Comparison of ENCODE assay signal across 21 cellular contexts in the genomic region with DNA sequence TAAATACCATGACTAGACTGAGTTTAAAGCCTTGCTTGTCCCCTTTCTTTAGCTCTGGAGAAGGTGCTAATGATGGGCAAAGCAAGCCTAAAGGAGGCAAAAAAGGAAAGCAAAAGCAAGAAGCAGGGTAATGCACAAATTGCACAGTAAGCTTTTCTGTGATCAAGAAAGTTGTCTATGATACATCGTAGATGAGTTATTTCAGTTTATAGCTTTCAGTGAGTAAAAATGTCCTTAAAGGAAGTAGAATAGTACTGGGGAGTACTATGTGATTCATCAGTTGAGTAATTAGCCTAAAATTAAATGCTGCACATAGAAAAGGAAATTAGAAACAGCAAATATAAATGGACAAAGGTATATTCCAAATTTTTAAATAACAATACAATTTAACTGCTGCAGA. TPM values are rescaled to one million over a fixed set of nuclear protein-coding genes. Genes with fewer than 3 reads are reported as not detected.
A peak's percentile ranks its signal among the peaks of the same experiment; 100 is the strongest.
DNase-seq lines count a peak whose midpoint lies in the region; ATAC-seq, FAIRE-seq and TF ChIP-seq lines count a peak whose summit lies in the region.
"Had no signal": no experiment of that assay in that cellular context is flagged by ENCODE, and none has a peak within 500 bp of the region (broad histone marks: within the 10 kb centered on the region; RNA-seq: fewer than 3 reads in every experiment).

No MANE protein-coding gene starts in this region.

- no CpG with 5 or more reads among the region's 1 CpG for WGBS in IMR-90 (ENCODE audit: extremely low coverage in 2 of 2, insufficient read length in 1 of 2), 2 experiments
- WGBS in transverse colon (ENCODE audit: low coverage in 1 of 2), 2 donors: 28 to 30% methylated on average over 1 of the region's 1 CpG

- BruUV-seq in IMR-90 (replicated peaks; lab: Mats Ljungman, UMichigan): no TSS peak

- H4K20me1 ChIP-seq in IMR-90 (ENCODE audit: insufficient read depth, low read length) (no peaks in the 10 kb centered on the region), astrocyte (ENCODE audit: insufficient read depth, low read length) (no peaks in the 10 kb centered on the region)

- H2BK120ac ChIP-seq in IMR-90 (ENCODE audit: low read depth, low read length): peak overlapping the region; percentile 96

- H3K27ac Mint-ChIP-seq in astrocyte (ENCODE audit: unreplicated experiment): no peak overlapping the region
- H3K27ac Mint-ChIP-seq in chondrocyte (ENCODE audit: unreplicated experiment): no peak overlapping the region
- H3K27ac Mint-ChIP-seq: B cell had no signal

- H3K27me3 Mint-ChIP-seq in astrocyte (ENCODE audit: low read depth, unreplicated experiment) (no peaks in the 10 kb centered on the region), chondrocyte (ENCODE audit: low read depth) (no peaks in the 10 kb centered on the region)

- DNase-seq in IMR-90: peak; percentile 50
- DNase-seq in astrocyte (ENCODE audit: low read depth): peak; percentile 43
- DNase-seq in iris pigment epithelial cell (ENCODE audit: low read depth): peak; percentile 48
- DNase-seq in transverse colon: no peak
- DNase-seq in chondrocyte (ENCODE audit: low spot score): no peak
- no peak for DNase-seq in NCI-H226
- DNase-seq in NCI-H526 (lab: John Stamatoyannopoulos, UW): no peak
- DNase-seq: activated CD4-positive, alpha-beta T cell treated with anti-CD3 and anti-CD28 coated beads, Interleukin-2, amount 50 U/mL, for 4 hours; activated naive CD4-positive, alpha-beta T cell treated with Interleukin-2 at 50 U/mL for 16 hours; activated T-cell treated with anti-CD3 and anti-CD28 coated beads for 4 hours; COR-L47; Kasumi-1; left ventricle myocardium inferior; NCI-H1417; NCI-H2171 treated with DMSO at 0.1 percent for 48 hours; NK-92 treated with Interleukin-12 subunit alpha and Interleukin-12 subunit beta, amount 100 ng/mL, for 24 hours; nucleus accumbens; stimulated activated CD4-positive, alpha-beta T cell treated with anti-CD3 and anti-CD28 coated beads, Interleukin-2, amount 100 ng/mL, for 48 hours had no signal

- H2BK15ac ChIP-seq in IMR-90 (ENCODE audit: low read depth, low read length): peak overlapping the region; percentile 74; the same call in 2 of the 3 replicates

- H3K36me3 ChIP-seq in IMR-90 (ENCODE audit: control insufficient read depth, insufficient read depth, low read length) (no peaks in the 10 kb centered on the region), astrocyte (ENCODE audit: insufficient read depth, low read length) (no peaks in the 10 kb centered on the region), transverse colon (no peaks in the 10 kb centered on the region)
- H3K36me3 ChIP-seq: ascending aorta, left ventricle myocardium inferior had no signal

- intact Hi-C loops in IMR-90 (cut with micrococcal nuclease) (no loop called here), transverse colon (cut with DNase I; ENCODE audit: low total_unique reads) (no loop called here)

- no peak overlapping the region for H3K4me3 Mint-ChIP-seq in astrocyte (ENCODE audit: unreplicated experiment)
- H3K4me3 Mint-ChIP-seq in chondrocyte (ENCODE audit: unreplicated experiment): no peak overlapping the region
- H3K4me3 Mint-ChIP-seq: B cell had no signal

- peak overlapping the region in 1 of 2 experiments; percentile 80; a peak in 3 of 4 replicates for H4K8ac ChIP-seq in IMR-90 (ENCODE audit: low read depth in 2 of 2, low read length in 2 of 2)

- in situ Hi-C loops in IMR-90 (cut with MboI; ENCODE audit: low sequenced_read_pairs): no loop called here
- in situ Hi-C loops in transverse colon (cut with MboI; ENCODE audit: low pct_ligation_motif_present in 1 of 4, low pct_unique_long_range_greater_than_20kb in 1 of 4, low sequenced_read_pairs in 3 of 4): no loop called here

- no peak overlapping the region for H2AFZ ChIP-seq in IMR-90 (replicated peaks; ENCODE audit: low read length, poor library complexity)
- H2AFZ ChIP-seq in astrocyte (ENCODE audit: low read depth, low read length): no peak overlapping the region

- TF ChIP-seq POLR2A in IMR-90 (IDR thresholded peaks at IDR 0.05; ENCODE audit: low read depth, low read length): no peak
- TF ChIP-seq POLR2A in transverse colon (IDR thresholded peaks at IDR 0.05): no peak

- H3K4me3 ChIP-seq in IMR-90 (ENCODE audit: insufficient read depth, low read depth, low read length): peak overlapping the region; percentile 19; the same call in 1 of the 2 replicates
- no peak overlapping the region for H3K4me3 ChIP-seq in astrocyte (ENCODE audit: insufficient read depth, low read depth, low read length)
- no peak overlapping the region for H3K4me3 ChIP-seq in transverse colon
- H3K4me3 ChIP-seq: coronary artery, left ventricle myocardium inferior had no signal

- no peaks in the 10 kb centered on the region for H3K79me2 ChIP-seq in astrocyte (ENCODE audit: insufficient read depth, low read length)

- H3K27me3 ChIP-seq in IMR-90 (ENCODE audit: control insufficient read depth, insufficient read depth, low read length) (no peaks in the 10 kb centered on the region), astrocyte (ENCODE audit: insufficient read depth, low read length) (no peaks in the 10 kb centered on the region), transverse colon (no peaks in the 10 kb centered on the region)
- H3K27me3 ChIP-seq: ascending aorta had no signal

- H3K9me3 Mint-ChIP-seq in astrocyte (ENCODE audit: unreplicated experiment) (no peaks in the 10 kb centered on the region), chondrocyte (ENCODE audit: low read depth) (no peaks in the 10 kb centered on the region)

- POLR2A ChIA-PET in IMR-90 (lab: Charles Lee; ENCODE audit: unreplicated experiment): interaction anchor here (2.6 kb wide), 1 partner anchor 50 kb away, joined by 9 read pairs; the partner anchor contains the start of gene PDE5A

- peak overlapping the region; percentile 97 for H2BK20ac ChIP-seq in IMR-90 (ENCODE audit: low read depth, low read length)

- peak overlapping the region; percentile 84 for H2BK5ac ChIP-seq in IMR-90 (ENCODE audit: low read depth, low read length, poor library complexity, severe bottlenecking)

- TF ChIP-seq RAD21 in IMR-90 (IDR thresholded peaks at IDR 0.05; ENCODE audit: low read length): no peak

- no peak overlapping the region for H2AK9ac ChIP-seq in IMR-90 (replicated peaks; ENCODE audit: low read depth, low read length, poor library complexity)

- H4K5ac ChIP-seq in IMR-90 (ENCODE audit: low read depth, low read length): peak overlapping the region; percentile 88

- ATAC-seq in IMR-90 (ENCODE audit: low read depth): peak; percentile 35

- H3K4me2 ChIP-seq in IMR-90 (ENCODE audit: low read depth, low read length) (peak overlapping the region; percentile 86), astrocyte (ENCODE audit: low read length) (peak overlapping the region; percentile 60)

- H3K36me3 Mint-ChIP-seq in astrocyte (ENCODE audit: low read depth, unreplicated experiment) (no peaks in the 10 kb centered on the region), chondrocyte (ENCODE audit: low read depth) (no peaks in the 10 kb centered on the region)

- no peak for TF ChIP-seq EP300 in transverse colon (IDR thresholded peaks at IDR 0.05; ENCODE audit: low read depth)

- dilution Hi-C loops in IMR-90 (cut with HindIII; ENCODE audit: low sequenced_read_pairs, unreplicated experiment): no loop called here

- peak overlapping the region; percentile 80 for H3K23ac ChIP-seq in IMR-90 (ENCODE audit: low read depth, low read length)

- no peak for FAIRE-seq in astrocyte (lab: Jason Lieb, UNC)

- peak overlapping the region; percentile 50; the same call in 1 of the 2 replicates for H3K9ac ChIP-seq in IMR-90 (ENCODE audit: low read depth, low read length)
- H3K9ac ChIP-seq in astrocyte (ENCODE audit: low read length): no peak overlapping the region

- peak overlapping the region; percentile 76; the same call in 1 of the 2 replicates for H3K56ac ChIP-seq in IMR-90 (ENCODE audit: extremely low read depth, insufficient read depth, low read length)

- H3K9me3 ChIP-seq in IMR-90 (ENCODE audit: control insufficient read depth, insufficient read depth, low read length) (no peaks in the 10 kb centered on the region), astrocyte (ENCODE audit: insufficient read depth, low read depth, low read length) (no peaks in the 10 kb centered on the region), transverse colon (no peaks in the 10 kb centered on the region)
- H3K9me3 ChIP-seq: ascending aorta, left ventricle myocardium inferior had no signal

- peaks cover 17% of the 10 kb centered on the region for H3K4me1 ChIP-seq in IMR-90 (ENCODE audit: control insufficient read depth, insufficient read depth, low read length)
- H3K4me1 ChIP-seq in astrocyte (ENCODE audit: insufficient read depth, low read length): peaks cover 10% of the 10 kb centered on the region
- peaks cover 0 to 31% (median 6%) of the 10 kb centered on the region in 4 donors for H3K4me1 ChIP-seq in transverse colon
- H3K4me1 ChIP-seq: left ventricle myocardium inferior had no signal

- H3K18ac ChIP-seq in IMR-90 (ENCODE audit: low read depth, low read length): peak overlapping the region; percentile 97

- peak overlapping the region; percentile 76; the same call in 1 of the 2 replicates for H3K27ac ChIP-seq in IMR-90 (ENCODE audit: insufficient read depth, low read length)
- H3K27ac ChIP-seq in astrocyte (ENCODE audit: low read depth, low read length): no peak overlapping the region
- peak overlapping the region in 3 of 4 donors; percentile 9 to 29 (median 10) for H3K27ac ChIP-seq in transverse colon
- H3K27ac ChIP-seq: coronary artery, left ventricle myocardium inferior had no signal

- no peak for TF ChIP-seq CTCF in IMR-90 (conservative IDR thresholded peaks at IDR 0.05; ENCODE audit: low read depth, low read length)
- no peak for TF ChIP-seq CTCF in astrocyte (IDR thresholded peaks at IDR 0.05; ENCODE audit: insufficient read depth, low read depth, low read length)
- no peak for TF ChIP-seq CTCF in transverse colon (IDR thresholded peaks at IDR 0.05)
- no peak for TF ChIP-seq CTCF in chondrocyte (IDR thresholded peaks at IDR 0.05)

- H3K4ac ChIP-seq in IMR-90 (ENCODE audit: low read depth, low read length): peak overlapping the region; percentile 84

- peaks cover 6% of the 10 kb centered on the region for H3K9me1 ChIP-seq in IMR-90 (ENCODE audit: insufficient read depth, low read length)

- peak overlapping the region; percentile 11; the same call in 1 of the 2 replicates for H2AK5ac ChIP-seq in IMR-90 (ENCODE audit: low read depth, low read length)

- H3K14ac ChIP-seq in IMR-90 (replicated peaks; ENCODE audit: low read depth, low read length): peak overlapping the region; percentile 44

- peak overlapping the region; percentile 90 for H4K91ac ChIP-seq in IMR-90 (ENCODE audit: insufficient read depth, low read depth, low read length)

- H3K79me1 ChIP-seq in IMR-90 (ENCODE audit: low read depth in 1 of 2, low read length in 2 of 2): peaks cover 0 to 9% of the 10 kb centered on the region in 2 experiments; a peak in 2 of 4 replicates

- CTCF ChIA-PET in IMR-90 (lab: Yijun Ruan, JAX): interaction anchor here (1.2 to 1.5 kb wide), 2 partner anchors 14 to 50 kb away, joined by 4 to 6 read pairs; partner anchors contain the start of gene PDE5A

- H3K4me1 Mint-ChIP-seq in astrocyte (ENCODE audit: low read depth, unreplicated experiment) (no peaks in the 10 kb centered on the region), chondrocyte (ENCODE audit: low read depth) (peaks cover 27% of the 10 kb centered on the region)
- H3K4me1 Mint-ChIP-seq: B cell had no signal

RNA-seq across cellular contexts. Expression of gene PDE5A, which starts 50.2 kb away (rescaled TPM):
- total RNA-seq in IMR-90 (2012; rRNA removed) (567 and 770 TPM in 2 replicates), astrocyte (2.2 and 3.6 TPM in 2 replicates), transverse colon (10 to 100 TPM; 34.6 to 52.7 (median 46.4) TPM), chondrocyte (7.0 to 21.8 TPM (median 17.0 TPM) in 3 replicates)
- 71.5 and 101 TPM in 2 replicates for polyA plus RNA-seq in IMR-90 (2012; rRNA removed)
- polyA plus RNA-seq in IMR-90 (2012; cell fraction: cytosol; rRNA removed): 25.9 and 36.3 TPM in 2 replicates
- 34.7 and 324 TPM in 2 replicates for polyA plus RNA-seq in IMR-90 (2012; cell fraction: nucleus; rRNA removed; ENCODE audit: low replicate concordance)

Comparison
In these comparisons a context has a peak if more than half of its experiments do, and no peak if none do; other contexts are left out.
1. DNase-seq: peak in IMR-90 (single experiment), astrocyte (single experiment) and iris pigment epithelial cell (single experiment); none in transverse colon (single experiment), chondrocyte (single experiment), NCI-H226 (single experiment) and NCI-H526 (0 of 2).
2. RNA of gene PDE5A, which starts 50.2 kb away (total RNA-seq): 567 to 770 TPM in IMR-90; 34.6 to 52.7 TPM in transverse colon, 7.0 to 21.8 TPM in chondrocyte and 2.2 to 3.6 TPM in astrocyte; every median in the first group is over 10 times any median in the second.